9 cellular contexts compared by ENCODE assay signal in genomic region chr2:29196792-29197788, GRCh38.
DNase-seq lines count a peak whose midpoint lies in the region; ATAC-seq and TF ChIP-seq lines count a peak whose summit lies in the region.
"Had no signal": no experiment of that assay in that cellular context is flagged by ENCODE, and none has a peak within 500 bp of the region (broad histone marks: within the 10 kb centered on the region; RNA-seq: fewer than 3 reads in every experiment).

No MANE protein-coding gene starts in this region.

- H3K27me3 ChIP-seq in DND-41 (ENCODE audit: insufficient read depth, low read length, poor library complexity) (peaks cover 3% of the 10 kb centered on the region), endodermal cell (ENCODE audit: control insufficient read depth, insufficient read depth, low read length, poor library complexity, severe bottlenecking) (no peaks in the 10 kb centered on the region)

- no peaks in the 10 kb centered on the region for H4K20me1 ChIP-seq in DND-41 (ENCODE audit: insufficient read depth, low read length)

- H3K4me1 ChIP-seq in DND-41 (ENCODE audit: insufficient read depth, low read length) (no peaks in the 10 kb centered on the region), endodermal cell (ENCODE audit: control insufficient read depth, insufficient read depth, low read length) (no peaks in the 10 kb centered on the region), mucosa of descending colon (ENCODE audit: low read depth) (no peaks in the 10 kb centered on the region)

- TF ChIP-seq CTCF in DND-41 (IDR thresholded peaks at IDR 0.05; ENCODE audit: borderline replicate concordance, extremely low read depth, low read length, poor library complexity, severe bottlenecking) (peak; percentile 90), endodermal cell (conservative IDR thresholded peaks at IDR 0.05) (peak; percentile 96), mucosa of descending colon (IDR thresholded peaks at IDR 0.05) (peak; percentile 57)

- H3K4me1 Mint-ChIP-seq in endodermal cell = peaks cover 9% of the 10 kb centered on the region

- no peak overlapping the region for H2AFZ ChIP-seq in DND-41 (ENCODE audit: low read depth, low read length)

- H3K27ac ChIP-seq in DND-41 (ENCODE audit: low read length) = no peak overlapping the region
- no peak overlapping the region for H3K27ac ChIP-seq in endodermal cell (ENCODE audit: low read depth, low read length)

- ATAC-seq in DND-41 (ENCODE audit: insufficient read depth, low read depth) = peak; percentile 93
- peak; percentile 77 for ATAC-seq in HG03354 (IDR thresholded peaks at IDR 0.05; ENCODE audit: poor library complexity, severe bottlenecking, unreplicated experiment)
- peak; percentile 89 for ATAC-seq in mucosa of descending colon

- WGBS in endodermal cell (ENCODE audit: insufficient coverage in 1 of 2, insufficient read length in 1 of 2), 2 experiments = 36 to 57% methylated on average over 10 to 14 of the region's 14 CpGs

- H3K27me3 Mint-ChIP-seq in endodermal cell (ENCODE audit: insufficient read depth) = peaks cover 6% of the 10 kb centered on the region

- H3K27ac Mint-ChIP-seq in endodermal cell = no peak overlapping the region
- H3K27ac Mint-ChIP-seq: dendritic cell treated with granulocyte-macrophage colony-stimulating factor and Interleukin-4, amounts not matched to agents 40 ng/mL and 50 ng/mL, for 4 days had no signal

- no peaks in the 10 kb centered on the region for H3K79me2 ChIP-seq in DND-41 (ENCODE audit: insufficient read depth, low read length)

- intact Hi-C loops in mucosa of descending colon (cut with DNase I, micrococcal nuclease) = loop anchor here (1.0 to 5.0 kb wide), 2 partner anchors 239 to 240 kb away; no protein-coding TSS in a partner anchor
- intact Hi-C loops in posterior vena cava (cut with DNase I) = loop anchor here (2.0 to 5.0 kb wide), 3 partner anchors 238 to 375 kb away; no protein-coding TSS in a partner anchor

- peak; percentile 72 for DNase-seq in DND-41
- DNase-seq in NCI-H82 (lab: John Stamatoyannopoulos, UW) = peak; percentile 88
- peak; percentile 52 to 60 for DNase-seq in activated CD8-positive, alpha-beta memory T cell treated with anti-CD3 and anti-CD28 coated beads for 1 hour (ENCODE audit: extremely low read depth in 1 of 2, low read depth in 1 of 2)
- peak; percentile 94 for DNase-seq in endodermal cell
- DNase-seq in mucosa of descending colon = peak in 2 of 3 donors; percentile 74 to 83
- DNase-seq in stimulated activated CD8-positive, alpha-beta memory T cell treated with anti-CD3 and anti-CD28 coated beads, Interleukin-7, amount 100 ng/mL, for 24 hours (ENCODE audit: low read depth) = peak; percentile 58
- DNase-seq in posterior vena cava (ENCODE audit: low spot score) = no peak

- H3K36me3 ChIP-seq in DND-41 (ENCODE audit: insufficient read depth, low read length) (no peaks in the 10 kb centered on the region), endodermal cell (ENCODE audit: control insufficient read depth, insufficient read depth, low read length) (no peaks in the 10 kb centered on the region), mucosa of descending colon (ENCODE audit: low read depth) (no peaks in the 10 kb centered on the region)

- H3K9ac ChIP-seq in DND-41 (ENCODE audit: low read depth, low read length) (no peak overlapping the region), endodermal cell (ENCODE audit: extremely low read depth, low read length, poor library complexity, severe bottlenecking) (no peak overlapping the region)

- H3K9me3 ChIP-seq in DND-41 (ENCODE audit: insufficient read depth, low read length, severe bottlenecking) (no peaks in the 10 kb centered on the region), endodermal cell (ENCODE audit: control insufficient read depth, low read length) (no peaks in the 10 kb centered on the region), mucosa of descending colon (no peaks in the 10 kb centered on the region)

- no peaks in the 10 kb centered on the region for H3K9me3 Mint-ChIP-seq in endodermal cell
- H3K9me3 Mint-ChIP-seq: dendritic cell treated with granulocyte-macrophage colony-stimulating factor and Interleukin-4, amounts not matched to agents 40 ng/mL and 50 ng/mL, for 4 days had no signal

- no peak overlapping the region for H3K4me3 Mint-ChIP-seq in endodermal cell
- H3K4me3 Mint-ChIP-seq: dendritic cell treated with granulocyte-macrophage colony-stimulating factor and Interleukin-4, amounts not matched to agents 40 ng/mL and 50 ng/mL, for 4 days had no signal

- H3K4me2 ChIP-seq in DND-41 (ENCODE audit: insufficient read depth, low read length) = no peak overlapping the region

- no peaks in the 10 kb centered on the region for H3K36me3 Mint-ChIP-seq in endodermal cell (ENCODE audit: low read depth)

- no peak overlapping the region for H3K4me3 ChIP-seq in DND-41 (ENCODE audit: low read depth in 1 of 2, low read length in 2 of 2)
- H3K4me3 ChIP-seq in endodermal cell (ENCODE audit: low read length) = no peak overlapping the region
- H3K4me3 ChIP-seq in mucosa of descending colon = no peak overlapping the region
